Comparison of ENCODE assay signal across 27 cellular contexts in genomic region chr1:203302461-203302860, GRCh38. TPM values are rescaled to one million over a fixed set of nuclear protein-coding genes. Genes with fewer than 3 reads are reported as not detected.
DNase-seq lines count a peak whose midpoint lies in the region; ATAC-seq, FAIRE-seq and TF ChIP-seq lines count a peak whose summit lies in the region.
"Had no signal": no experiment of that assay in that cellular context is flagged by ENCODE, and none has a peak within 500 bp of the region (broad histone marks: within the 10 kb centered on the region; RNA-seq: fewer than 3 reads in every experiment).

No MANE protein-coding gene starts in this region.

- H3K27ac ChIP-seq in BLaER1 (peak overlapping the region; percentile 45; the same call in 1 of the 2 replicates), Karpas-422 (ENCODE audit: low read length) (peak overlapping the region; percentile 99), neutrophil (peak overlapping the region; percentile 100)
- H3K27ac ChIP-seq: left ventricle myocardium inferior, SK-N-MC had no signal

- H4K20me1 ChIP-seq in BLaER1 = peaks cover 21% of the 10 kb centered on the region
- peaks cover 19% of the 10 kb centered on the region for H4K20me1 ChIP-seq in Karpas-422 (ENCODE audit: insufficient read depth, low read depth, low read length)

- peaks cover 8% of the 10 kb centered on the region for H3K36me3 ChIP-seq in BLaER1
- peaks cover 19% of the 10 kb centered on the region for H3K36me3 ChIP-seq in Karpas-422 (ENCODE audit: insufficient read depth, low read length)
- H3K36me3 ChIP-seq in neutrophil = peaks cover 13% of the 10 kb centered on the region

- H3K4me3 ChIP-seq in BLaER1 (no peak overlapping the region), Karpas-422 (ENCODE audit: low read length) (no peak overlapping the region), neutrophil (ENCODE audit: low read depth in 1 of 2, low read length in 1 of 2) (no peak overlapping the region)
- H3K4me3 ChIP-seq: body of pancreas, esophagus muscularis mucosa, left ventricle myocardium inferior, SK-N-MC, suprapubic skin had no signal

- peaks cover 31% of the 10 kb centered on the region for H3K79me2 ChIP-seq in Karpas-422 (ENCODE audit: low read length)

- peaks cover 81% of the 10 kb centered on the region for H3K4me1 ChIP-seq in BLaER1
- peaks cover 87% of the 10 kb centered on the region for H3K4me1 ChIP-seq in Karpas-422 (ENCODE audit: low read length)
- peaks cover 51 to 65% of the 10 kb centered on the region in 2 experiments for H3K4me1 ChIP-seq in neutrophil (ENCODE audit: control insufficient read depth in 1 of 2, insufficient read depth in 1 of 2, low read depth in 1 of 2, low read length in 1 of 2)

- H3K9ac ChIP-seq in BLaER1 (no peak overlapping the region), Karpas-422 (ENCODE audit: low read length) (peak overlapping the region; percentile 97)

- H3K9me2 ChIP-seq in Karpas-422 (replicated peaks; ENCODE audit: insufficient read depth, low read length) = no peaks in the 10 kb centered on the region

- H3K4me3 Mint-ChIP-seq in activated T-helper 17 cell treated with anti-CD3 and anti-CD28 coated beads, Interleukin-2, amount 50 U/mL, for 72 hours = peak overlapping the region; percentile 99
- H3K4me3 Mint-ChIP-seq: activated CD4-positive, alpha-beta memory T cell treated with anti-CD3 and anti-CD28 coated beads, Interleukin-2, amount 10 ng/mL, durations not matched to agents 7 days and 5 days had no signal

- H3K9me3 Mint-ChIP-seq in activated T-helper 17 cell treated with anti-CD3 and anti-CD28 coated beads, Interleukin-2, amount 50 U/mL, for 72 hours = no peaks in the 10 kb centered on the region
- H3K9me3 Mint-ChIP-seq: activated CD4-positive, alpha-beta memory T cell treated with anti-CD3 and anti-CD28 coated beads, Interleukin-2, amount 10 ng/mL, durations not matched to agents 7 days and 5 days; activated naive CD4-positive, alpha-beta T cell treated with anti-CD3 and anti-CD28 coated beads for 36 hours had no signal

- ATAC-seq in activated T-helper 17 cell treated with anti-CD3 and anti-CD28 coated beads, Interleukin-2, amount 50 U/mL, for 72 hours (replicated peaks) = no peak
- ATAC-seq: body of pancreas, HCT116 had no signal

- H3K9me3 ChIP-seq in BLaER1 (no peaks in the 10 kb centered on the region), Karpas-422 (ENCODE audit: low read length) (no peaks in the 10 kb centered on the region), neutrophil (no peaks in the 10 kb centered on the region)
- H3K9me3 ChIP-seq: body of pancreas, esophagus muscularis mucosa, left ventricle myocardium inferior, suprapubic skin had no signal

- H3K4me2 ChIP-seq in BLaER1 (peak overlapping the region; percentile 99), Karpas-422 (ENCODE audit: low read depth, low read length, poor library complexity, severe bottlenecking) (peak overlapping the region; percentile 100)

- no peak for DNase-seq in Karpas-422
- no peak for DNase-seq in RKO (ENCODE audit: low spot score)
- DNase-seq in H54 (ENCODE audit: insufficient read length, low spot score) = no peak
- no peak for DNase-seq in NCI-H2081 (lab: John Stamatoyannopoulos, UW)
- no peak for DNase-seq in NCI-H128 (lab: John Stamatoyannopoulos, UW; ENCODE audit: unreplicated experiment)
- DNase-seq: activated CD4-positive, alpha-beta memory T cell treated with anti-CD3 and anti-CD28 coated beads, Interleukin-2, amount 10 ng/mL, durations not matched to agents 7 days and 5 days; activated CD8-positive, alpha-beta memory T cell treated with anti-CD3 and anti-CD28 coated beads, Interleukin-2, amount 50 U/mL, for 4 hours; activated naive CD4-positive, alpha-beta T cell treated with anti-CD3 and anti-CD28 coated beads for 36 hours; dermis blood vessel endothelial cell; head of caudate nucleus; left ventricle myocardium inferior; NCI-H1694; NCI-H446 treated with DMSO at 0.1 percent for 48 hours; NCI-H774; stimulated activated naive CD4-positive, alpha-beta T cell; T-helper 2 cell had no signal

- no peak overlapping the region for H3K27ac Mint-ChIP-seq in activated T-helper 17 cell treated with anti-CD3 and anti-CD28 coated beads, Interleukin-2, amount 50 U/mL, for 72 hours
- H3K27ac Mint-ChIP-seq: activated CD4-positive, alpha-beta memory T cell treated with anti-CD3 and anti-CD28 coated beads, Interleukin-2, amount 10 ng/mL, durations not matched to agents 7 days and 5 days; activated naive CD4-positive, alpha-beta T cell treated with anti-CD3 and anti-CD28 coated beads for 36 hours had no signal

- FAIRE-seq in H54 (lab: Jason Lieb, UNC) = no peak
- FAIRE-seq: A204.1, G401.6, keratinocyte had no signal

- no peaks in the 10 kb centered on the region for H3K27me3 ChIP-seq in BLaER1
- no peaks in the 10 kb centered on the region for H3K27me3 ChIP-seq in Karpas-422 (ENCODE audit: low read length)
- H3K27me3 ChIP-seq in neutrophil = no peaks in the 10 kb centered on the region
- H3K27me3 ChIP-seq: body of pancreas, esophagus muscularis mucosa, suprapubic skin had no signal

- 0 out of 2 replicates have a peak overlapping the region, but pooled peaks have one; percentile 13 for H2AFZ ChIP-seq in Karpas-422 (ENCODE audit: low read length)

- no peak for TF ChIP-seq POLR2A in H54 (IDR thresholded peaks at IDR 0.05; ENCODE audit: low read depth, low read length)

- peaks cover 43% of the 10 kb centered on the region for H3K36me3 Mint-ChIP-seq in activated T-helper 17 cell treated with anti-CD3 and anti-CD28 coated beads, Interleukin-2, amount 50 U/mL, for 72 hours (ENCODE audit: low read depth)

- H3K4me1 Mint-ChIP-seq in activated T-helper 17 cell treated with anti-CD3 and anti-CD28 coated beads, Interleukin-2, amount 50 U/mL, for 72 hours = peaks cover 26% of the 10 kb centered on the region

- no peaks in the 10 kb centered on the region for H3K27me3 Mint-ChIP-seq in activated T-helper 17 cell treated with anti-CD3 and anti-CD28 coated beads, Interleukin-2, amount 50 U/mL, for 72 hours

- no peak for TF ChIP-seq CTCF in neutrophil (IDR thresholded peaks at IDR 0.05)

RNA-seq across cellular contexts. Expression of gene BTG2, which starts 2.9 kb away (rescaled TPM):
- total RNA-seq in Karpas-422 (2014; rRNA removed; shearing (Covaris generic); ENCODE audit: low replicate concordance) = 245 and 258 TPM in 2 replicates
- total RNA-seq in activated T-helper 17 cell treated with anti-CD3 and anti-CD28 coated beads, Interleukin-2, amount 50 U/mL, for 72 hours = 100 to 1,000 TPM in 1 of 2 donors, 10 to 100 TPM in 1; 91.3 to 340 TPM

RNA-seq across cellular contexts. Expression of gene FMOD, which starts 48.5 kb away (rescaled TPM):
- total RNA-seq in Karpas-422 (2014; rRNA removed; shearing (Covaris generic); ENCODE audit: low replicate concordance) = 2.2 and 3.6 TPM in 2 replicates
- under 1 TPM in 1 of 2 donors, not detected in 1; 0.26 TPM for total RNA-seq in activated T-helper 17 cell treated with anti-CD3 and anti-CD28 coated beads, Interleukin-2, amount 50 U/mL, for 72 hours

Comparison
In these comparisons a context has a peak if more than half of its experiments do, and no peak if none do; other contexts are left out.
1. H3K27ac ChIP-seq: peak in every context shown above with its lines; median percentile 100 in neutrophil; 99 in Karpas-422; 45 in BLaER1.